In the genomic region with DNA sequence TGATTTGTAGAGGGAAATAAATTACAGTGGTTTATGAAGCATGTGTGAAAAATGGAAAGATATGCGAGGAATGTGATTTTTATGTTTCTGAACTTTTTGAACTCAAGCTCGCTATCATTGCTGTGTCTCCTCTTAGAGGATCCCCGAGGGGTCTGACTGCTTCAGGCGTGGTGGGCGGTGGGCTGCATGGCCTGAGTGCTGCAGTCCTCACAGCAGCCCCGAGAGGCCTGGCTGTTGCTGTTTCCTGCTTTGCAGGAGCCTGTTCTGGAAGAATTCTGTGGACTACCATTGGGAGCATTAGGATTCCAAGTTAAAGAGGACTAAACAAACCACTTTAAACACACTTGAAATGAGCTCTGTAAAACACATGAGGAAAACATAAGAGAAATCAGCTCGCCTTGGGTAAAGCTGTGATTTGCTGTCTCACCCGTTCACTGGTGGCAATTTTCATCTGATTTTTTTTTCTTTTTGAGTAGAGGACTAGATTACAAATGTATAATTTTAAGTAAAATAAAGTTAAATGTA, we compare ENCODE assay signal across 13 cellular contexts.
DNase-seq lines count a peak whose midpoint lies in the region; ATAC-seq and TF ChIP-seq lines count a peak whose summit lies in the region.
"Had no signal": no experiment of that assay in that cellular context is flagged by ENCODE, and none has a peak within 500 bp of the region (broad histone marks: within the 10 kb centered on the region; RNA-seq: fewer than 3 reads in every experiment).

No MANE protein-coding gene starts in this region.

- no peaks in the 10 kb centered on the region for H3K27me3 Mint-ChIP-seq in CD4-positive, alpha-beta memory T cell

- TF ChIP-seq CTCF in foreskin fibroblast (IDR thresholded peaks at IDR 0.05; ENCODE audit: low read depth, low read length) (no peak), retinal pigment epithelial cell (conservative IDR thresholded peaks at IDR 0.05; ENCODE audit: low read depth, low read length) (no peak), right lobe of liver (IDR thresholded peaks at IDR 0.05) (no peak)

- intact Hi-C loops in CD4-positive, alpha-beta memory T cell (cut with micrococcal nuclease), result no loop called here
- intact Hi-C loops in right lobe of liver (cut with DNase I), result loop anchor here in 1 of 2 donors (10.0 kb wide), 1 partner anchor 46 kb away; no protein-coding TSS in a partner anchor

- CTCF ChIA-PET in CD4-positive, alpha-beta memory T cell (lab: Charles Lee; ENCODE audit: partially characterized antibody), result interaction anchor here (1.1 to 11.9 kb wide), 5 partner anchors 14 to 218 kb away, joined by 3 to 144 read pairs (median 5); no protein-coding TSS in a partner anchor

- H3K4me1 Mint-ChIP-seq in CD4-positive, alpha-beta memory T cell, result peaks cover 37 to 76% (median 57%) of the 10 kb centered on the region in 4 donors

- no peaks in the 10 kb centered on the region for H3K4me1 ChIP-seq in CD4-positive, alpha-beta memory T cell (ENCODE audit: insufficient read depth, low read length)
- peaks cover 0 to 16% (median 5%) of the 10 kb centered on the region in 4 donors for H3K4me1 ChIP-seq in right lobe of liver

- H3K4me3 ChIP-seq in CD4-positive, alpha-beta memory T cell (ENCODE audit: low read length in 2 of 2), result no peak overlapping the region
- H3K4me3 ChIP-seq in foreskin fibroblast (ENCODE audit: low read depth in 1 of 2, low read length in 2 of 2) (peak overlapping the region; percentile 16 to 33), retinal pigment epithelial cell (ENCODE audit: low read length) (peak overlapping the region; percentile 66), right lobe of liver (no peak overlapping the region)
- H3K4me3 ChIP-seq: K562 had no signal

- no peak overlapping the region for H3K4me3 Mint-ChIP-seq in CD4-positive, alpha-beta memory T cell
- H3K4me3 Mint-ChIP-seq: activated naive CD4-positive, alpha-beta T cell treated with anti-CD3 and anti-CD28 coated beads for 36 hours had no signal

- H3K36me3 Mint-ChIP-seq in CD4-positive, alpha-beta memory T cell, result peaks cover 7 to 24% of the 10 kb centered on the region in 2 donors

- WGBS in right lobe of liver (ENCODE audit: insufficient coverage, low coverage, low lambda C conversion rate, missing lambda C conversion rate), result 69% methylated on average over 8 of the region's 8 CpGs

- no peaks in the 10 kb centered on the region for H3K36me3 ChIP-seq in CD4-positive, alpha-beta memory T cell (ENCODE audit: insufficient read depth, low read length)
- no peaks in the 10 kb centered on the region for H3K36me3 ChIP-seq in right lobe of liver

- DNase-seq in CD4-positive, alpha-beta memory T cell, result no peak
- DNase-seq in foreskin fibroblast, result no peak
- DNase-seq in retinal pigment epithelial cell (ENCODE audit: low read depth), result no peak
- no peak for DNase-seq in right lobe of liver
- DNase-seq in erythroblast (lab: John Stamatoyannopoulos, UW), result no peak
- DNase-seq: activated naive CD4-positive, alpha-beta T cell treated with anti-CD3 and anti-CD28 coated beads for 36 hours; SHP77 treated with DMSO at 0.1 percent for 48 hours; stimulated activated naive CD8-positive, alpha-beta T cell treated with anti-CD3 and anti-CD28 coated beads, Interleukin-15, Interleukin-2, amounts not matched to agents 100 U/mL and 50 U/mL, for 24 hours had no signal

- H3K27ac Mint-ChIP-seq in CD4-positive, alpha-beta memory T cell, result peak overlapping the region in 5 of 7 donors; percentile 25 to 82 (median 29)
- H3K27ac Mint-ChIP-seq: activated naive CD4-positive, alpha-beta T cell treated with anti-CD3 and anti-CD28 coated beads for 36 hours had no signal

- TF ChIP-seq POLR2A in right lobe of liver (IDR thresholded peaks at IDR 0.05) (no peak), erythroblast (IDR thresholded peaks at IDR 0.05; ENCODE audit: low read length) (no peak)

- no peaks in the 10 kb centered on the region for H3K27me3 ChIP-seq in CD4-positive, alpha-beta memory T cell (ENCODE audit: insufficient read depth, low read length)
- H3K27me3 ChIP-seq in right lobe of liver, result no peaks in the 10 kb centered on the region

- H3K27ac ChIP-seq in CD4-positive, alpha-beta memory T cell (ENCODE audit: low read depth, low read length), result no peak overlapping the region
- no peak overlapping the region for H3K27ac ChIP-seq in right lobe of liver

- H3K9me3 Mint-ChIP-seq in CD4-positive, alpha-beta memory T cell, result no peaks in the 10 kb centered on the region
- H3K9me3 Mint-ChIP-seq: activated naive CD4-positive, alpha-beta T cell treated with anti-CD3 and anti-CD28 coated beads for 36 hours had no signal

- no peaks in the 10 kb centered on the region for H3K9me3 ChIP-seq in CD4-positive, alpha-beta memory T cell (ENCODE audit: control insufficient read depth in 1 of 2, low read length in 2 of 2)
- H3K9me3 ChIP-seq in right lobe of liver, result no peaks in the 10 kb centered on the region

- peak; percentile 11; the same call in 2 of the 3 replicates for ATAC-seq in SK-N-SH treated with all-trans-retinoic acid at 6 μM for 48 hours
- no peak for ATAC-seq in right lobe of liver
- ATAC-seq in GM18517 (IDR thresholded peaks at IDR 0.05; ENCODE audit: unreplicated experiment), result no peak
- no peak for ATAC-seq in HG03108 (IDR thresholded peaks at IDR 0.05; ENCODE audit: unreplicated experiment)
- ATAC-seq: K562; left lobe of liver; stimulated activated naive CD8-positive, alpha-beta T cell treated with anti-CD3 and anti-CD28 coated beads, Interleukin-15, Interleukin-2, amounts not matched to agents 100 U/mL and 50 U/mL, for 24 hours had no signal

- POLR2A ChIA-PET in CD4-positive, alpha-beta memory T cell (lab: Charles Lee; ENCODE audit: partially characterized antibody), result no interaction called here

TF ChIP-seq in SK-N-SH treated with all-trans-retinoic acid at 6 μM for 48 hours, 23 proteins besides CTCF, POLR2A, EP300 and RAD21 (continues in another document):
- no peak for TF ChIP-seq ZNF565 (CRISPR knock-in tag; conservative IDR thresholded peaks at IDR 0.05; ENCODE audit: low read depth)
- TF ChIP-seq, protein P1, sequence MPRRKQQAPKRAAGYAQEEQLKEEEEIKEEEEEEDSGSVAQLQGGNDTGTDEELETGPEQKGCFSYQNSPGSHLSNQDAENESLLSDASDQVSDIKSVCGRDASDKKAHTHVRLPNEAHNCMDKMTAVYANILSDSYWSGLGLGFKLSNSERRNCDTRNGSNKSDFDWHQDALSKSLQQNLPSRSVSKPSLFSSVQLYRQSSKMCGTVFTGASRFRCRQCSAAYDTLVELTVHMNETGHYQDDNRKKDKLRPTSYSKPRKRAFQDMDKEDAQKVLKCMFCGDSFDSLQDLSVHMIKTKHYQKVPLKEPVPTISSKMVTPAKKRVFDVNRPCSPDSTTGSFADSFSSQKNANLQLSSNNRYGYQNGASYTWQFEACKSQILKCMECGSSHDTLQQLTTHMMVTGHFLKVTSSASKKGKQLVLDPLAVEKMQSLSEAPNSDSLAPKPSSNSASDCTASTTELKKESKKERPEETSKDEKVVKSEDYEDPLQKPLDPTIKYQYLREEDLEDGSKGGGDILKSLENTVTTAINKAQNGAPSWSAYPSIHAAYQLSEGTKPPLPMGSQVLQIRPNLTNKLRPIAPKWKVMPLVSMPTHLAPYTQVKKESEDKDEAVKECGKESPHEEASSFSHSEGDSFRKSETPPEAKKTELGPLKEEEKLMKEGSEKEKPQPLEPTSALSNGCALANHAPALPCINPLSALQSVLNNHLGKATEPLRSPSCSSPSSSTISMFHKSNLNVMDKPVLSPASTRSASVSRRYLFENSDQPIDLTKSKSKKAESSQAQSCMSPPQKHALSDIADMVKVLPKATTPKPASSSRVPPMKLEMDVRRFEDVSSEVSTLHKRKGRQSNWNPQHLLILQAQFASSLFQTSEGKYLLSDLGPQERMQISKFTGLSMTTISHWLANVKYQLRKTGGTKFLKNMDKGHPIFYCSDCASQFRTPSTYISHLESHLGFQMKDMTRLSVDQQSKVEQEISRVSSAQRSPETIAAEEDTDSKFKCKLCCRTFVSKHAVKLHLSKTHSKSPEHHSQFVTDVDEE (CRISPR knock-in tag; IDR thresholded peaks at IDR 0.05), result no peak
- TF ChIP-seq, protein P2, sequence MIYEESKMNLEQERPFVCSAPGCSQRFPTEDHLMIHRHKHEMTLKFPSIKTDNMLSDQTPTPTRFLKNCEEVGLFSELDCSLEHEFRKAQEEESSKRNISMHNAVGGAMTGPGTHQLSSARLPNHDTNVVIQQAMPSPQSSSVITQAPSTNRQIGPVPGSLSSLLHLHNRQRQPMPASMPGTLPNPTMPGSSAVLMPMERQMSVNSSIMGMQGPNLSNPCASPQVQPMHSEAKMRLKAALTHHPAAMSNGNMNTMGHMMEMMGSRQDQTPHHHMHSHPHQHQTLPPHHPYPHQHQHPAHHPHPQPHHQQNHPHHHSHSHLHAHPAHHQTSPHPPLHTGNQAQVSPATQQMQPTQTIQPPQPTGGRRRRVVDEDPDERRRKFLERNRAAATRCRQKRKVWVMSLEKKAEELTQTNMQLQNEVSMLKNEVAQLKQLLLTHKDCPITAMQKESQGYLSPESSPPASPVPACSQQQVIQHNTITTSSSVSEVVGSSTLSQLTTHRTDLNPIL (CRISPR knock-in tag; IDR thresholded peaks at IDR 0.05; ENCODE audit: low read depth), result no peak
- TF ChIP-seq, protein P3, sequence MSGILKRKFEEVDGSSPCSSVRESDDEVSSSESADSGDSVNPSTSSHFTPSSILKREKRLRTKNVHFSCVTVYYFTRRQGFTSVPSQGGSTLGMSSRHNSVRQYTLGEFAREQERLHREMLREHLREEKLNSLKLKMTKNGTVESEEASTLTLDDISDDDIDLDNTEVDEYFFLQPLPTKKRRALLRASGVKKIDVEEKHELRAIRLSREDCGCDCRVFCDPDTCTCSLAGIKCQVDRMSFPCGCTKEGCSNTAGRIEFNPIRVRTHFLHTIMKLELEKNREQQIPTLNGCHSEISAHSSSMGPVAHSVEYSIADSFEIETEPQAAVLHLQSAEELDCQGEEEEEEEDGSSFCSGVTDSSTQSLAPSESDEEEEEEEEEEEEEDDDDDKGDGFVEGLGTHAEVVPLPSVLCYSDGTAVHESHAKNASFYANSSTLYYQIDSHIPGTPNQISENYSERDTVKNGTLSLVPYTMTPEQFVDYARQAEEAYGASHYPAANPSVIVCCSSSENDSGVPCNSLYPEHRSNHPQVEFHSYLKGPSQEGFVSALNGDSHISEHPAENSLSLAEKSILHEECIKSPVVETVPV (CRISPR knock-in tag; IDR thresholded peaks at IDR 0.05), result no peak
- TF ChIP-seq, protein P4, sequence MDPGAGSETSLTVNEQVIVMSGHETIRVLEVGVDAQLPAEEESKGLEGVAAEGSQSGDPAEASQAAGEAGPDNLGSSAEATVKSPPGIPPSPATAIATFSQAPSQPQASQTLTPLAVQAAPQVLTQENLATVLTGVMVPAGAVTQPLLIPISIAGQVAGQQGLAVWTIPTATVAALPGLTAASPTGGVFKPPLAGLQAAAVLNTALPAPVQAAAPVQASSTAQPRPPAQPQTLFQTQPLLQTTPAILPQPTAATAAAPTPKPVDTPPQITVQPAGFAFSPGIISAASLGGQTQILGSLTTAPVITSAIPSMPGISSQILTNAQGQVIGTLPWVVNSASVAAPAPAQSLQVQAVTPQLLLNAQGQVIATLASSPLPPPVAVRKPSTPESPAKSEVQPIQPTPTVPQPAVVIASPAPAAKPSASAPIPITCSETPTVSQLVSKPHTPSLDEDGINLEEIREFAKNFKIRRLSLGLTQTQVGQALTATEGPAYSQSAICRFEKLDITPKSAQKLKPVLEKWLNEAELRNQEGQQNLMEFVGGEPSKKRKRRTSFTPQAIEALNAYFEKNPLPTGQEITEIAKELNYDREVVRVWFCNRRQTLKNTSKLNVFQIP (CRISPR knock-in tag; IDR thresholded peaks at IDR 0.05; ENCODE audit: borderline replicate concordance, low read depth), result no peak

Comparison
In these comparisons a context has a peak if more than half of its experiments do, and no peak if none do; other contexts are left out.
1. H3K4me3 ChIP-seq: peak in foreskin fibroblast (2 of 2) and retinal pigment epithelial cell (single experiment); none in CD4-positive, alpha-beta memory T cell (0 of 2) and right lobe of liver (0 of 3).